36 cellular contexts compared by ENCODE assay signal in the genomic region with DNA sequence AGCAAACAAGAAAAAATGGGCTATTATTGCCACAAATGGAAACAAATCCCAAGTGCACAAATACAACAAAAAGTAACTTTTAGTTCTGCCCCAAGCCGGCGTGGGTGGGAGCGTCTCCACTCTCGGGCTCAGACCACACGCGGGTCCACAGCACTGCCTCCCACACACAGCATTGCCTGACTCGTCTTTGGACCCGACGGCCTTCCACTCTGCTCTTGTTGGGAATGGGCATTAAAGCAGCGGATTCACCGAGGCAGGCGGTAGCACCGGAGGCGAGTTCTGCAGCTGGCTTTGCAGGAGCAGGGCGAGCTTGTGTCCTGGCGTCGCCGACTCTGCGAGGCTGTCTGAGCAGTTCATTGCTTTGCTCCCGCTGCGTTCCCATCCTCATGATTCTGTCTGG. TPM values are rescaled to one million over a fixed set of nuclear protein-coding genes. Genes with fewer than 3 reads are reported as not detected.
"Had no signal": no experiment of that assay in that cellular context is flagged by ENCODE, and none has a peak within 500 bp of the region (broad histone marks: within the 10 kb centered on the region; RNA-seq: fewer than 3 reads in every experiment).

No MANE protein-coding gene starts in this region.

- H3K4me3 ChIP-seq: adrenal gland, body of pancreas, breast epithelium had no signal

- H3K9me3 ChIP-seq: adrenal gland, body of pancreas, breast epithelium had no signal

- H3K27me3 ChIP-seq: adrenal gland, body of pancreas, brain microvascular endothelial cell, breast epithelium had no signal

- FAIRE-seq: astrocyte, TTC549 had no signal

- ATAC-seq: activated CD8-positive, alpha-beta T cell treated with anti-CD3 and anti-CD28 coated beads for 36 hours; activated naive CD4-positive, alpha-beta T cell treated with anti-CD3 and anti-CD28 coated beads, Interleukin-2, amount 50 U/mL, for 72 hours; activated T-cell treated with anti-CD3 and anti-CD28 coated beads, Interleukin-2, amount 50 U/mL, for 4 hours; activated T-cell treated with anti-CD3 and anti-CD28 coated beads, Interleukin-2, amount 50 U/mL, for 72 hours; activated T-helper 17 cell treated with anti-CD3 and anti-CD28 coated beads, Interleukin-2, amount 50 U/mL, for 72 hours; body of pancreas had no signal

- H3K4me1 ChIP-seq: adrenal gland, body of pancreas, breast epithelium had no signal

- DNase-seq: activated B cell treated with CpG ODN at 0.5 μM for 24 hours; activated CD4-positive, alpha-beta memory T cell treated with anti-CD3 and anti-CD28 coated beads for 36 hours; activated CD4-positive, alpha-beta T cell treated with anti-CD3 and anti-CD28 coated beads for 4 hours; activated CD4-positive, alpha-beta T cell treated with anti-CD3 and anti-CD28 coated beads, Interleukin-2, amount 10 ng/mL, durations not matched to agents 24 days and 14 days; activated CD4-positive, alpha-beta T cell treated with anti-CD3 and anti-CD28 coated beads, Interleukin-2, amount 50 U/mL, for 1 hour; activated CD4-positive, alpha-beta T cell treated with anti-CD3 and anti-CD28 coated beads, Interleukin-2, amount 50 U/mL, for 4 hours; activated CD4-positive, CD25-positive, alpha-beta regulatory T cell treated with anti-CD3 and anti-CD28 coated beads, Interleukin-2, amount 50 U/mL, for 72 hours; activated CD8-positive, alpha-beta memory T cell treated with anti-CD3 and anti-CD28 coated beads, Interleukin-2, amount 50 U/mL, for 4 hours; activated CD8-positive, alpha-beta T cell treated with anti-CD3 and anti-CD28 coated beads for 36 hours; activated effector memory CD4-positive, alpha-beta T cell treated with anti-CD3 and anti-CD28 coated beads, Interleukin-2, amount 50 U/mL, for 16 hours; activated gamma-delta T cell treated with Interleukin-2 at 50 U/mL for 16 hours; activated naive CD4-positive, alpha-beta T cell; activated naive CD4-positive, alpha-beta T cell treated with anti-CD3 and anti-CD28 coated beads for 36 hours; activated naive CD4-positive, alpha-beta T cell treated with anti-CD3 and anti-CD28 coated beads, Interleukin-2, amount 50 U/mL, for 16 hours; activated naive CD8-positive, alpha-beta T cell treated with anti-CD3 and anti-CD28 coated beads for 36 hours; activated T-cell treated with anti-CD3 and anti-CD28 coated beads for 4 hours; activated T-cell treated with anti-CD3 and anti-CD28 coated beads, Interleukin-2, amount 50 U/mL, for 1 hour; activated T-cell treated with anti-CD3 and anti-CD28 coated beads, Interleukin-2, amount 50 U/mL, for 4 hours; activated T-cell treated with anti-CD3 and anti-CD28 coated beads, Interleukin-2, amount 50 U/mL, for 72 hours; adrenal gland; amniotic stem cell; aorta; body of pancreas; brain microvascular endothelial cell; caudate nucleus; SW 1271; T-helper 1 cell; T-helper 2 cell; T-helper 9 cell had no signal

- H3K27ac ChIP-seq: adrenal gland, body of pancreas, brain microvascular endothelial cell, breast epithelium, VCaP had no signal

RNA-seq across cellular contexts. Expression of a gene that starts 51.0 kb away (rescaled TPM):
- total RNA-seq: activated CD4-positive, alpha-beta memory T cell treated with anti-CD3 and anti-CD28 coated beads for 36 hours; activated CD4-positive, alpha-beta T cell treated with anti-CD3 and anti-CD28 coated beads, Interleukin-2, amount 10 ng/mL, durations not matched to agents 24 days and 14 days; activated CD8-positive, alpha-beta memory T cell treated with anti-CD3 and anti-CD28 coated beads for 36 hours; activated CD8-positive, alpha-beta T cell treated with anti-CD3 and anti-CD28 coated beads for 36 hours; activated naive CD4-positive, alpha-beta T cell treated with anti-CD3 and anti-CD28 coated beads for 36 hours; activated naive CD4-positive, alpha-beta T cell treated with anti-CD3 and anti-CD28 coated beads, Interleukin-2, amount 50 U/mL, for 72 hours; activated naive CD8-positive, alpha-beta T cell treated with anti-CD3 and anti-CD28 coated beads for 36 hours; activated T-cell treated with anti-CD3 and anti-CD28 coated beads, Interleukin-2, amount 50 U/mL, for 4 hours; activated T-cell treated with anti-CD3 and anti-CD28 coated beads, Interleukin-2, amount 50 U/mL, for 72 hours; astrocyte; body of pancreas had no signal
- polyA plus RNA-seq: aorta had no signal
